In the genomic region with DNA sequence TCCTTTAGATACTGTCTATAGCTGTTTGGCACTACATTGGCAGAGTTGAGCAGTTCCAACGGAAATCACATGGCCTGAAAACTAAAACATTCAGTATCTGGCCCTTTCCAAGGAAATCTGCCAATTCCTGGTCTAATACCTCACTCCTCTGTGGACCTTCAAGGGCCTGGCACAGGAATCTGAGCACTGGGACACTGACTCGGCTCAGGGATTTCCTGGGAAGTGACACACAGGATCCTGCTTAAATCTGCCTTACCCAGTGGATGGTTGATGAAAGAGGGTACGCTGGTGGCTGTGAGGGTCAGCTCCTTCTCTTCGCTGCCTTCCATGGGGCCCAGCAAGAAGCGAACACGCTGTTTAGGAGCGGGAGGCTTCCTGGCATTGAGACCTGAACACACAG, we compare ENCODE assay signal across 9 cellular contexts. TPM values are rescaled to one million over a fixed set of nuclear protein-coding genes. Genes with fewer than 3 reads are reported as not detected.
A peak's percentile ranks its signal among the peaks of the same experiment; 100 is the strongest.
DNase-seq lines count a peak whose midpoint lies in the region; ATAC-seq, FAIRE-seq and TF ChIP-seq lines count a peak whose summit lies in the region.
"Had no signal": no experiment of that assay in that cellular context is flagged by ENCODE, and none has a peak within 500 bp of the region (broad histone marks: within the 10 kb centered on the region; RNA-seq: fewer than 3 reads in every experiment).

No MANE protein-coding gene starts in this region.

- H3K9me1 ChIP-seq in K562 (ENCODE audit: control insufficient read depth, insufficient read depth, low read length), result no peaks in the 10 kb centered on the region

- H3K9me3 ChIP-seq in K562 (replicated peaks; ENCODE audit: control insufficient read depth, insufficient read depth, low read depth, low read length), result no peaks in the 10 kb centered on the region
- H3K9me3 ChIP-seq in mesodermal cell (ENCODE audit: control insufficient read depth, low read length), result no peaks in the 10 kb centered on the region

- WGBS in K562 (ENCODE audit: insufficient coverage, low coverage, missing lambda C conversion rate), result 49% methylated on average over 7 of the region's 7 CpGs
- 81 to 84% methylated on average over 3 of the region's 7 CpGs for WGBS in mesodermal cell (ENCODE audit: insufficient coverage in 2 of 2), 2 experiments

- ATAC-seq in K562 (no peak), GM18867 (IDR thresholded peaks at IDR 0.05; ENCODE audit: unreplicated experiment) (no peak)

- H3K36me3 ChIP-seq in K562 (ENCODE audit: control insufficient read depth, insufficient read depth, low read length) (peaks cover 69% of the 10 kb centered on the region), mesodermal cell (ENCODE audit: control insufficient read depth, insufficient read depth, low read length) (peaks cover 59% of the 10 kb centered on the region)

- H3K27ac ChIP-seq in 22Rv1 (peak overlapping the region; percentile 92), HL-60 (replicated peaks) (peak overlapping the region; percentile 97), K562 (ENCODE audit: extremely low read depth, low read depth, low read length) (peak overlapping the region; percentile 94), mesodermal cell (ENCODE audit: low read depth, low read length, severe bottlenecking) (no peak overlapping the region)

- intact Hi-C loops in K562 (cut with micrococcal nuclease), result no loop called here

- no peak for FAIRE-seq in K562 (lab: Jason Lieb, UNC)

- CTCF ChIA-PET in K562 (lab: Yijun Ruan, JAX; ENCODE audit: low intra/inter-chr PET ratio), result no interaction called here

- in situ Hi-C loops in K562 (cut with MboI), result loop anchor here (5.0 to 10.0 kb wide), 2 partner anchors 1351 to 1563 kb away; no protein-coding TSS in a partner anchor

- H3K4me2 ChIP-seq in K562 (ENCODE audit: insufficient read depth, low read length), result peak overlapping the region; percentile 97

- no peak for TF ChIP-seq RAD21 in K562 (CRISPR knock-in tag; conservative IDR thresholded peaks at IDR 0.05 in 1 of 2, IDR thresholded peaks at IDR 0.05 in 1 of 2)

- H2AFZ ChIP-seq in K562 (ENCODE audit: low read depth, low read length), result peak overlapping the region; percentile 99; the same call in 1 of the 2 replicates

- H4K20me1 ChIP-seq in K562 (replicated peaks; ENCODE audit: control insufficient read depth, insufficient read depth, low read length), result no peaks in the 10 kb centered on the region

- TF ChIP-seq CTCF in 22Rv1 (IDR thresholded peaks at IDR 0.05) (no peak), HL-60 (IDR thresholded peaks at IDR 0.05; ENCODE audit: insufficient read depth, low read length) (no peak), K562 (IDR thresholded peaks at IDR 0.05 in 2 of 3, conservative IDR thresholded peaks at IDR 0.05 in 1 of 3; ENCODE audit: insufficient read depth in 2 of 3, low read depth in 1 of 3, low read length in 3 of 3) (no peak)

- peaks cover 49% of the 10 kb centered on the region for H3K79me2 ChIP-seq in K562 (ENCODE audit: control insufficient read depth, insufficient read depth, low read length)

- H3K4me3 ChIP-seq in HL-60 (replicated peaks; ENCODE audit: insufficient read depth, low read length) (peak overlapping the region; percentile 69), K562 (peak overlapping the region; percentile 67), mesodermal cell (ENCODE audit: extremely low read depth, insufficient read depth, low read length, poor library complexity, severe bottlenecking) (peak overlapping the region; percentile 91)

- H3K27me3 ChIP-seq in HL-60 (ENCODE audit: insufficient read depth, poor library complexity, severe bottlenecking), result no peaks in the 10 kb centered on the region
- no peaks in the 10 kb centered on the region for H3K27me3 ChIP-seq in K562 (ENCODE audit: control insufficient read depth in 2 of 2, insufficient read depth in 2 of 2, low read length in 2 of 2)

- BruUV-seq in K562 (replicated peaks; lab: Mats Ljungman, UMichigan), result no TSS peak

- H3K9ac ChIP-seq in K562 (ENCODE audit: insufficient read depth in 1 of 2, low read depth in 2 of 2, low read length in 2 of 2), result peak overlapping the region; percentile 92 to 93

- TF ChIP-seq POLR2A in K562 (conservative IDR thresholded peaks at IDR 0.05), result no peak

- POLR2A ChIA-PET in K562 (lab: Yijun Ruan, JAX), result interaction anchor here (0.6 to 4.0 kb wide), 11 partner anchors 10 to 1417 kb away, joined by 3 to 35 read pairs (median 4); no protein-coding TSS in a partner anchor

- DNase-seq in HL-60 (ENCODE audit: low read depth in 1 of 2, low spot score in 1 of 2) (no peak), K562 (ENCODE audit: extremely low read depth in 1 of 4, low spot score in 3 of 4) (peak in 1 of 4 experiments; percentile 48), cerebellar cortex (ENCODE audit: low spot score) (no peak), NCI-H1417 (lab: John Stamatoyannopoulos, UW) (no peak), NCI-H187 (lab: John Stamatoyannopoulos, UW) (no peak)
- DNase-seq: GF-D8 had no signal

- H3K4me1 ChIP-seq in K562 (replicated peaks in 1 of 2; ENCODE audit: control insufficient read depth in 2 of 2, insufficient read depth in 2 of 2, low read length in 2 of 2) (peaks cover 8 to 19% of the 10 kb centered on the region in 2 experiments), mesodermal cell (ENCODE audit: control insufficient read depth, insufficient read depth, low read length, poor library complexity, severe bottlenecking) (peaks cover 8% of the 10 kb centered on the region)

- no peak for TF ChIP-seq EP300 in K562 (IDR thresholded peaks at IDR 0.05; ENCODE audit: low read length)

RNA-seq across cellular contexts. Expression of a gene that starts 0.9 kb away (rescaled TPM):
- 35.5 and 103 TPM in 2 replicates for total RNA-seq in K562 (2011; cell fraction: chromatin; rRNA removed; ENCODE audit: low replicate concordance)
- 64.2 and 80.4 TPM in 2 replicates for total RNA-seq in K562 (2011; cell fraction: nucleolus; rRNA removed)
- total RNA-seq in K562 (2011; cell fraction: nucleoplasm; rRNA removed), result 48.8 and 49.1 TPM in 2 replicates
- total RNA-seq in K562 (2014; rRNA removed) (46.0 and 90.9 TPM in 2 replicates), K562 (2014; rRNA removed; fragmentation: Illumina TruSeq; extraction: Trizol) (43.0 and 63.0 TPM in 2 replicates), K562 (2015; rRNA removed; fragmentation: Illumina TruSeq; extraction: Trizol) (72.7 and 74.7 TPM in 2 replicates), K562 (2021) (91.3 and 104 TPM in 2 replicates)
- polyA plus RNA-seq in K562 (2011; rRNA removed) (64.4 and 79.2 TPM in 2 replicates), K562 (2014; fragmentation: Illumina TruSeq; extraction: Trizol) (110 and 117 TPM in 2 replicates), K562 (2014; fragmentation: Nextera tagmentation; extraction: Ambion mirVana) (10 to 100 TPM in 1 of 2 experiments, 1 to 10 TPM in 1; 9.3 to 24.2 TPM), K562 (2014; rRNA removed) (56.7 and 89.1 TPM in 2 replicates)
- polyA plus RNA-seq in K562 (2011; cell fraction: cytosol; rRNA removed), result 56.0 and 75.1 TPM in 2 replicates
- 31.6 and 47.8 TPM in 2 replicates for polyA plus RNA-seq in K562 (2011; cell fraction: nucleus; rRNA removed)
- 64.7 and 97.4 TPM in 2 replicates for polyA plus RNA-seq in K562 (2012)
- 43.1 and 50.2 TPM in 2 replicates for polyA minus RNA-seq in K562 (2011; rRNA and poly(A)+ RNA removed)
- polyA minus RNA-seq in K562 (2011; cell fraction: cytosol; rRNA and poly(A)+ RNA removed), result 49.8 and 67.6 TPM in 2 replicates
- 19.1 and 26.8 TPM in 2 replicates for polyA minus RNA-seq in K562 (2011; cell fraction: nucleus; rRNA and poly(A)+ RNA removed)
- polyA plus RNA-seq in mesodermal cell (2013, experiment 1 of 2), result 21.5 TPM
- polyA plus RNA-seq in mesodermal cell (2013, experiment 2 of 2), result 18.6 TPM

RNA-seq across cellular contexts. Expression of a gene that starts 1.3 kb away (rescaled TPM):
- 241 and 561 TPM in 2 replicates for total RNA-seq in K562 (2011; cell fraction: chromatin; rRNA removed; ENCODE audit: low replicate concordance)
- 334 and 386 TPM in 2 replicates for total RNA-seq in K562 (2011; cell fraction: nucleolus; rRNA removed)
- total RNA-seq in K562 (2011; cell fraction: nucleoplasm; rRNA removed), result 352 and 440 TPM in 2 replicates
- total RNA-seq in K562 (2014; rRNA removed), result 104 and 150 TPM in 2 replicates
- 44.3 and 48.5 TPM in 2 replicates for total RNA-seq in K562 (2014; rRNA removed; fragmentation: Illumina TruSeq; extraction: Trizol)
- 66.2 and 67.2 TPM in 2 replicates for total RNA-seq in K562 (2015; rRNA removed; fragmentation: Illumina TruSeq; extraction: Trizol)
- 102 and 107 TPM in 2 replicates for total RNA-seq in K562 (2021)
- polyA plus RNA-seq in K562 (2011; rRNA removed), result 113 and 117 TPM in 2 replicates
- 145 and 208 TPM in 2 replicates for polyA plus RNA-seq in K562 (2011; cell fraction: cytosol; rRNA removed)
- 338 and 468 TPM in 2 replicates for polyA plus RNA-seq in K562 (2011; cell fraction: nucleus; rRNA removed)
- polyA plus RNA-seq in K562 (2012), result 113 and 151 TPM in 2 replicates
- polyA plus RNA-seq in K562 (2014; fragmentation: Illumina TruSeq; extraction: Trizol), result 58.3 and 90.4 TPM in 2 replicates
- polyA plus RNA-seq in K562 (2014; fragmentation: Nextera tagmentation; extraction: Ambion mirVana), result 10 to 100 TPM in 1 of 2 experiments, 1 to 10 TPM in 1; 9.1 to 11.3 TPM
- 135 and 140 TPM in 2 replicates for polyA plus RNA-seq in K562 (2014; rRNA removed)
- polyA minus RNA-seq in K562 (2011; rRNA and poly(A)+ RNA removed), result 65.9 and 102 TPM in 2 replicates
- polyA minus RNA-seq in K562 (2011; cell fraction: cytosol; rRNA and poly(A)+ RNA removed), result 42.5 and 67.8 TPM in 2 replicates
- 110 and 139 TPM in 2 replicates for polyA minus RNA-seq in K562 (2011; cell fraction: nucleus; rRNA and poly(A)+ RNA removed)
- polyA plus RNA-seq in mesodermal cell (2013, experiment 1 of 2), result 29.9 TPM
- polyA plus RNA-seq in mesodermal cell (2013, experiment 2 of 2), result 31.0 TPM

RNA-seq across cellular contexts. Expression of a gene that starts 19.0 kb away (rescaled TPM):
- total RNA-seq in K562 (2011; cell fraction: chromatin; rRNA removed; ENCODE audit: low replicate concordance), result 17.5 and 64.2 TPM in 2 replicates
- total RNA-seq in K562 (2011; cell fraction: nucleolus; rRNA removed), result 92.4 and 92.8 TPM in 2 replicates
- total RNA-seq in K562 (2011; cell fraction: nucleoplasm; rRNA removed), result 47.7 and 49.9 TPM in 2 replicates
- total RNA-seq in K562 (2014; rRNA removed), result 22.6 and 36.7 TPM in 2 replicates
- 6.1 and 8.1 TPM in 2 replicates for total RNA-seq in K562 (2014; rRNA removed; fragmentation: Illumina TruSeq; extraction: Trizol)
- 14.0 TPM in 2 replicates for total RNA-seq in K562 (2015; rRNA removed; fragmentation: Illumina TruSeq; extraction: Trizol)
- total RNA-seq in K562 (2021), result 31.6 and 35.7 TPM in 2 replicates
- 7.9 and 9.1 TPM in 2 replicates for polyA plus RNA-seq in K562 (2011; rRNA removed)
- 7.6 and 19.7 TPM in 2 replicates for polyA plus RNA-seq in K562 (2011; cell fraction: cytosol; rRNA removed)
- polyA plus RNA-seq in K562 (2011; cell fraction: nucleus; rRNA removed), result 19.2 and 31.8 TPM in 2 replicates
- polyA plus RNA-seq in K562 (2012), result 16.1 and 21.6 TPM in 2 replicates
- 16.1 and 22.7 TPM in 2 replicates for polyA plus RNA-seq in K562 (2014; fragmentation: Illumina TruSeq; extraction: Trizol)
- polyA plus RNA-seq in K562 (2014; fragmentation: Nextera tagmentation; extraction: Ambion mirVana), result under 1 TPM; 0.25 to 0.92 TPM
- 16.0 and 18.1 TPM in 2 replicates for polyA plus RNA-seq in K562 (2014; rRNA removed)
- polyA minus RNA-seq in K562 (2011; rRNA and poly(A)+ RNA removed), result 6.0 and 10.4 TPM in 2 replicates
- polyA minus RNA-seq in K562 (2011; cell fraction: cytosol; rRNA and poly(A)+ RNA removed), result 14.8 and 16.7 TPM in 2 replicates
- polyA minus RNA-seq in K562 (2011; cell fraction: nucleus; rRNA and poly(A)+ RNA removed), result 8.0 and 9.6 TPM in 2 replicates
- polyA plus RNA-seq in mesodermal cell (2013, experiment 1 of 2), result 15.5 TPM
- 12.3 TPM for polyA plus RNA-seq in mesodermal cell (2013, experiment 2 of 2)

RNA-seq across cellular contexts. Expression of a gene that starts 45.3 kb away (rescaled TPM):
- total RNA-seq in K562 (2011; cell fraction: chromatin; rRNA removed; ENCODE audit: low replicate concordance), result 31.0 and 60.5 TPM in 2 replicates
- 37.1 and 42.7 TPM in 2 replicates for total RNA-seq in K562 (2011; cell fraction: nucleolus; rRNA removed)
- total RNA-seq in K562 (2011; cell fraction: nucleoplasm; rRNA removed), result 33.4 and 47.4 TPM in 2 replicates
- total RNA-seq in K562 (2014; rRNA removed) (105 and 106 TPM in 2 replicates), K562 (2014; rRNA removed; fragmentation: Illumina TruSeq; extraction: Trizol) (82.6 and 86.7 TPM in 2 replicates), K562 (2015; rRNA removed; fragmentation: Illumina TruSeq; extraction: Trizol) (93.9 and 94.3 TPM in 2 replicates), K562 (2021) (72.3 and 77.3 TPM in 2 replicates)
- polyA plus RNA-seq in K562 (2011; rRNA removed) (121 and 145 TPM in 2 replicates), K562 (2014; fragmentation: Illumina TruSeq; extraction: Trizol) (95.9 and 104 TPM in 2 replicates), K562 (2014; fragmentation: Nextera tagmentation; extraction: Ambion mirVana) (100 to 1,000 TPM in 1 of 2 experiments, 10 to 100 TPM in 1; 62.8 to 133 TPM), K562 (2014; rRNA removed) (121 and 141 TPM in 2 replicates)
- polyA plus RNA-seq in K562 (2011; cell fraction: cytosol; rRNA removed), result 151 and 164 TPM in 2 replicates
- 39.9 and 61.7 TPM in 2 replicates for polyA plus RNA-seq in K562 (2011; cell fraction: nucleus; rRNA removed)
- 91.8 and 104 TPM in 2 replicates for polyA plus RNA-seq in K562 (2012)
- 51.5 and 51.7 TPM in 2 replicates for polyA minus RNA-seq in K562 (2011; rRNA and poly(A)+ RNA removed)
- polyA minus RNA-seq in K562 (2011; cell fraction: cytosol; rRNA and poly(A)+ RNA removed), result 22.0 and 22.2 TPM in 2 replicates
- polyA minus RNA-seq in K562 (2011; cell fraction: nucleus; rRNA and poly(A)+ RNA removed), result 11.6 and 14.9 TPM in 2 replicates
- 38.4 TPM for polyA plus RNA-seq in mesodermal cell (2013, experiment 1 of 2)
- polyA plus RNA-seq in mesodermal cell (2013, experiment 2 of 2), result 30.8 TPM

RNA-seq across cellular contexts. Expression of a gene that starts 45.5 kb away (rescaled TPM):
- 623 and 716 TPM in 2 replicates for total RNA-seq in K562 (2011; cell fraction: chromatin; rRNA removed; ENCODE audit: low replicate concordance)
- 264 and 268 TPM in 2 replicates for total RNA-seq in K562 (2011; cell fraction: nucleolus; rRNA removed)
- total RNA-seq in K562 (2011; cell fraction: nucleoplasm; rRNA removed), result 448 and 517 TPM in 2 replicates
- total RNA-seq in K562 (2014; rRNA removed) (101 and 116 TPM in 2 replicates), K562 (2014; rRNA removed; fragmentation: Illumina TruSeq; extraction: Trizol) (70.7 and 80.5 TPM in 2 replicates), K562 (2015; rRNA removed; fragmentation: Illumina TruSeq; extraction: Trizol) (69.2 and 75.1 TPM in 2 replicates), K562 (2021) (91.3 and 109 TPM in 2 replicates)
- polyA plus RNA-seq in K562 (2011; rRNA removed) (76.0 and 137 TPM in 2 replicates), K562 (2014; fragmentation: Illumina TruSeq; extraction: Trizol) (117 and 122 TPM in 2 replicates), K562 (2014; fragmentation: Nextera tagmentation; extraction: Ambion mirVana) (10 to 100 TPM; 15.7 to 21.9 TPM), K562 (2014; rRNA removed) (98.1 and 138 TPM in 2 replicates)
- 48.9 and 79.1 TPM in 2 replicates for polyA plus RNA-seq in K562 (2011; cell fraction: cytosol; rRNA removed)
- 143 and 177 TPM in 2 replicates for polyA plus RNA-seq in K562 (2011; cell fraction: nucleus; rRNA removed)
- 75.8 and 115 TPM in 2 replicates for polyA plus RNA-seq in K562 (2012)
- 69.9 and 111 TPM in 2 replicates for polyA minus RNA-seq in K562 (2011; rRNA and poly(A)+ RNA removed)
- polyA minus RNA-seq in K562 (2011; cell fraction: cytosol; rRNA and poly(A)+ RNA removed), result 40.1 and 56.7 TPM in 2 replicates
- 86.6 and 165 TPM in 2 replicates for polyA minus RNA-seq in K562 (2011; cell fraction: nucleus; rRNA and poly(A)+ RNA removed)
- polyA plus RNA-seq in mesodermal cell (2013, experiment 1 of 2), result 78.9 TPM
- 77.0 TPM for polyA plus RNA-seq in mesodermal cell (2013, experiment 2 of 2)
